Comparison of ENCODE assay signal across 8 cellular contexts in the genomic region with DNA sequence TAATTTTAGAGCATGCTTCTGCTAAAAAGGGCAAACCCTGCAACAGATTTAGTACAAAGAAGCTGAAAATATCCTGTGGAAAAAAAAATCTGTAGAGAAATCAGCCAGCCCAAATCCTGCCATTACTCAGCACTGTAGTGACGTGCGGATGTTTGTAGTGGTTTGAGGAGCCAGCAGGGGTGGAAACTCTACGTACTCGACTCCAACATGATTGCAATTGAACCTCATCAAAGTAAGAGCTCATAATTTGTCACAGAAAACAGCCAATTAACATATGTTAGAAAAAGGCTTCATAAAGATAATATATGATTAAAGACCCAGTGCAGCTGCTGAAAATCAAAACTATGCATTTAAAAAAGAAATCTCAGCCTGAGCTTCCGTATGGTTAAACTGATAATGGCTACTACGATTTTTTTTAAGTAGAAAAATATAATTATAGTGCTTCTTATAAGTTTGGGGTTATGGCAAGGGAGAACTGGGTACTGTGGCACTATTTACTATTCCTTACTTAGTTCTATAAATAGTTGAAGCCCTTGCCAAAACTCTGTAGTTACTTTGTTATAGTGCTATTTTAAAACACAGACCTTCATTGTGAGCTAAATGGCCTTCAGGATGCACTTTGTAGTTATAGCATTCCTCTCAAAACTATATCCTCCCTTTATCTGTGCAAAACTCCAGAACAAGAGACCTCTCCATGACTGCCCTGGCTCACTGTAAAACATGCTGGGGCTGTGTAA. TPM values are rescaled to one million over a fixed set of nuclear protein-coding genes. Genes with fewer than 3 reads are reported as not detected.
A peak's percentile ranks its signal among the peaks of the same experiment; 100 is the strongest.
DNase-seq lines count a peak whose midpoint lies in the region; ATAC-seq and TF ChIP-seq lines count a peak whose summit lies in the region.

No MANE protein-coding gene starts in this region.

- no peaks in the 10 kb centered on the region for H3K36me3 ChIP-seq in CD4-positive, CD25-positive, alpha-beta regulatory T cell (ENCODE audit: control insufficient read depth, insufficient read depth, low read length)
- H3K36me3 ChIP-seq in vagina (no peaks in the 10 kb centered on the region), A673 (ENCODE audit: insufficient read depth, low read length, poor library complexity, severe bottlenecking) (no peaks in the 10 kb centered on the region)

- ATAC-seq in CD4-positive, CD25-positive, alpha-beta regulatory T cell (ENCODE audit: low read depth in 2 of 2): no peak
- peak; percentile 49 for ATAC-seq in GM21526 (IDR thresholded peaks at IDR 0.05; ENCODE audit: low FRiP score, unreplicated experiment)

- no peak overlapping the region for H3K27ac Mint-ChIP-seq in CD4-positive, CD25-positive, alpha-beta regulatory T cell
- H3K27ac Mint-ChIP-seq in nephron: peak overlapping the region; percentile 56 to 92 (median 84)

- H3K4me3 Mint-ChIP-seq in CD4-positive, CD25-positive, alpha-beta regulatory T cell: peak overlapping the region in 1 of 4 donors; percentile 37
- H3K4me3 Mint-ChIP-seq in nephron: peak overlapping the region; percentile 23 to 77 (median 70)

- H3K9me3 Mint-ChIP-seq in CD4-positive, CD25-positive, alpha-beta regulatory T cell: no peaks in the 10 kb centered on the region
- no peaks in the 10 kb centered on the region for H3K9me3 Mint-ChIP-seq in nephron

- peak in 2 of 3 donors; percentile 17 to 20 for DNase-seq in CD4-positive, CD25-positive, alpha-beta regulatory T cell
- peak; percentile 65 for DNase-seq in NOMO-1 treated with DMSO at 0.1 percent for 48 hours (lab: John Stamatoyannopoulos, UW; ENCODE audit: unreplicated experiment)
- peak; percentile 86 to 87 for DNase-seq in cardiac fibroblast (ENCODE audit: low read depth in 2 of 2)
- DNase-seq in vagina (ENCODE audit: extremely low spot score in 2 of 2): no peak
- DNase-seq in A673 (ENCODE audit: low spot score): no peak
- DNase-seq in DMS53 treated with DMSO at 0.1 percent for 48 hours (lab: John Stamatoyannopoulos, UW; ENCODE audit: unreplicated experiment): no peak

- no peak overlapping the region for H3K4me3 ChIP-seq in CD4-positive, CD25-positive, alpha-beta regulatory T cell (ENCODE audit: low read depth, low read length)
- H3K4me3 ChIP-seq in cardiac fibroblast (replicated peaks in 1 of 2; ENCODE audit: low read depth in 2 of 2, low read length in 2 of 2) (no peak overlapping the region), vagina (no peak overlapping the region), A673 (ENCODE audit: low read depth, low read length, poor library complexity, severe bottlenecking) (no peak overlapping the region)

- no peaks in the 10 kb centered on the region for H3K4me1 ChIP-seq in CD4-positive, CD25-positive, alpha-beta regulatory T cell (ENCODE audit: control insufficient read depth, insufficient read depth, low read length, poor library complexity, severe bottlenecking)
- peaks cover 17% of the 10 kb centered on the region for H3K4me1 ChIP-seq in vagina
- no peaks in the 10 kb centered on the region for H3K4me1 ChIP-seq in A673 (ENCODE audit: insufficient read depth, low read length, poor library complexity, severe bottlenecking)

- H3K36me3 Mint-ChIP-seq in CD4-positive, CD25-positive, alpha-beta regulatory T cell: no peaks in the 10 kb centered on the region
- no peaks in the 10 kb centered on the region for H3K36me3 Mint-ChIP-seq in nephron (ENCODE audit: low read depth)

- H3K9me3 ChIP-seq in CD4-positive, CD25-positive, alpha-beta regulatory T cell (ENCODE audit: control insufficient read depth in 2 of 2, low read length in 2 of 2): no peaks in the 10 kb centered on the region
- H3K9me3 ChIP-seq in vagina: no peaks in the 10 kb centered on the region
- no peaks in the 10 kb centered on the region for H3K9me3 ChIP-seq in A673 (ENCODE audit: low read depth, low read length, poor library complexity, severe bottlenecking)

- no peaks in the 10 kb centered on the region for H3K27me3 Mint-ChIP-seq in CD4-positive, CD25-positive, alpha-beta regulatory T cell
- H3K27me3 Mint-ChIP-seq in nephron (ENCODE audit: low read depth): no peaks in the 10 kb centered on the region

- peaks cover 5 to 13% (median 11%) of the 10 kb centered on the region in 4 donors for H3K4me1 Mint-ChIP-seq in CD4-positive, CD25-positive, alpha-beta regulatory T cell
- peaks cover 43% of the 10 kb centered on the region for H3K4me1 Mint-ChIP-seq in nephron

- H3K27me3 ChIP-seq in CD4-positive, CD25-positive, alpha-beta regulatory T cell (ENCODE audit: control insufficient read depth, insufficient read depth, low read length): peaks cover 2% of the 10 kb centered on the region
- H3K27me3 ChIP-seq in vagina: no peaks in the 10 kb centered on the region
- no peaks in the 10 kb centered on the region for H3K27me3 ChIP-seq in A673 (replicated peaks; ENCODE audit: insufficient read depth, low read depth, low read length, poor library complexity)

- no peak overlapping the region for H3K27ac ChIP-seq in CD4-positive, CD25-positive, alpha-beta regulatory T cell (ENCODE audit: insufficient read depth, low read length, poor library complexity, severe bottlenecking)
- H3K27ac ChIP-seq in vagina (peak overlapping the region; percentile 68), A673 (ENCODE audit: low read depth, low read length, poor library complexity, severe bottlenecking) (no peak overlapping the region)

- no peak for TF ChIP-seq POLR2A in vagina (IDR thresholded peaks at IDR 0.05)

- POLR2A ChIA-PET in A673 (lab: Charles Lee; ENCODE audit: low non-redundant PET): no interaction called here

- TF ChIP-seq CTCF in cardiac fibroblast (IDR thresholded peaks at IDR 0.05; ENCODE audit: low read depth, low read length) (no peak), nephron (IDR thresholded peaks at IDR 0.05; ENCODE audit: unreplicated experiment in 3 of 3) (no peak), vagina (IDR thresholded peaks at IDR 0.05) (no peak), A673 (conservative IDR thresholded peaks at IDR 0.05; ENCODE audit: low read depth, low read length) (no peak)

- intact Hi-C loops in vagina (cut with DNase I): no loop called here
- intact Hi-C loops in A673 (cut with micrococcal nuclease; ENCODE audit: unreplicated experiment): no loop called here

- BruUV-seq in A673 (replicated peaks; lab: Mats Ljungman, UMichigan): no TSS peak

- CTCF ChIA-PET in A673 (lab: Charles Lee): no interaction called here

RNA-seq across cellular contexts. Expression of a gene that starts 49.4 kb away (rescaled TPM):
- 1.6 TPM for total RNA-seq in CD4-positive, CD25-positive, alpha-beta regulatory T cell
- polyA plus RNA-seq in CD4-positive, CD25-positive, alpha-beta regulatory T cell: 1 to 10 TPM in 1 of 4 donors, under 1 TPM in 1, not detected in 2; 0.38 to 1.7 TPM
- total RNA-seq in vagina: 22.3 TPM
- 2.0 and 3.6 TPM in 2 replicates for total RNA-seq in A673 (2021)

Comparison
In these comparisons a context has a peak if more than half of its experiments do, and no peak if none do; other contexts are left out.
1. DNase-seq: peak in CD4-positive, CD25-positive, alpha-beta regulatory T cell (2 of 3), NOMO-1 treated with DMSO at 0.1 percent for 48 hours (single experiment) and cardiac fibroblast (2 of 2); none in vagina (0 of 2), A673 (single experiment) and DMS53 treated with DMSO at 0.1 percent for 48 hours (single experiment).
2. H3K27ac Mint-ChIP-seq: peak in nephron (3 of 3); none in CD4-positive, CD25-positive, alpha-beta regulatory T cell (0 of 3).